In genomic region chr7:74674166-74674565, GRCh38 we compare ENCODE assay signal across 19 cellular contexts.
"Had no signal": no experiment of that assay in that cellular context is flagged by ENCODE, and none has a peak within 500 bp of the region (broad histone marks: within the 10 kb centered on the region; RNA-seq: fewer than 3 reads in every experiment).

No MANE protein-coding gene starts in this region.

- H3K4me3 Mint-ChIP-seq: activated naive CD4-positive, alpha-beta T cell treated with anti-CD3 and anti-CD28 coated beads, Interleukin-2, amount 50 U/mL, for 24 hours; memory B cell; naive thymus-derived CD4-positive, alpha-beta T cell; stimulated activated effector memory CD8-positive, alpha-beta T cell treated with anti-CD3 and anti-CD28 coated beads, Interleukin-12 subunit alpha, Interleukin-12 subunit beta, amount 100 ng/mL, for 72 hours had no signal

- H3K27me3 Mint-ChIP-seq: activated naive CD4-positive, alpha-beta T cell treated with anti-CD3 and anti-CD28 coated beads, Interleukin-2, amount 50 U/mL, for 24 hours; memory B cell; naive thymus-derived CD4-positive, alpha-beta T cell had no signal

- ATAC-seq: gastroesophageal sphincter; heart right ventricle; left ventricle myocardium superior; mucosa of descending colon; naive thymus-derived CD4-positive, alpha-beta T cell; right lobe of liver; stimulated activated effector memory CD8-positive, alpha-beta T cell treated with anti-CD3 and anti-CD28 coated beads, Interleukin-12 subunit alpha, Interleukin-12 subunit beta, amount 100 ng/mL, for 72 hours had no signal

- H3K9me3 Mint-ChIP-seq: activated naive CD4-positive, alpha-beta T cell treated with anti-CD3 and anti-CD28 coated beads, Interleukin-2, amount 50 U/mL, for 24 hours; memory B cell; naive thymus-derived CD4-positive, alpha-beta T cell; stimulated activated effector memory CD8-positive, alpha-beta T cell treated with anti-CD3 and anti-CD28 coated beads, Interleukin-12 subunit alpha, Interleukin-12 subunit beta, amount 100 ng/mL, for 72 hours had no signal

- DNase-seq: activated CD4-positive, alpha-beta T cell treated with anti-CD3 and anti-CD28 coated beads, Interleukin-2, amount 50 U/mL, for 1 hour; activated CD4-positive, CD25-positive, alpha-beta regulatory T cell treated with anti-CD3 and anti-CD28 coated beads, Interleukin-2, amount 50 U/mL, for 72 hours; activated CD8-positive, alpha-beta memory T cell treated with anti-CD3 and anti-CD28 coated beads for 24 hours; activated gamma-delta T cell; heart right ventricle; left ventricle myocardium superior; mucosa of descending colon; naive thymus-derived CD4-positive, alpha-beta T cell; small intestine; stimulated activated CD4-positive, alpha-beta T cell treated with anti-CD3 and anti-CD28 coated beads, Interleukin-15, amount 100 ng/mL, for 24 hours; stimulated activated CD4-positive, alpha-beta T cell treated with anti-CD3 and anti-CD28 coated beads, Interleukin-4, amount 100 ng/mL, for 1 hour; T1000 had no signal

- H3K27ac ChIP-seq: cardiac muscle cell, thoracic aorta had no signal

- H3K9me3 ChIP-seq: gastroesophageal sphincter, heart right ventricle, mucosa of descending colon, right lobe of liver, thoracic aorta had no signal

- H3K4me1 Mint-ChIP-seq: stimulated activated effector memory CD8-positive, alpha-beta T cell treated with anti-CD3 and anti-CD28 coated beads, Interleukin-12 subunit alpha, Interleukin-12 subunit beta, amount 100 ng/mL, for 72 hours had no signal

- H3K27me3 ChIP-seq: cardiac muscle cell, gastroesophageal sphincter, heart right ventricle, right lobe of liver had no signal

- FAIRE-seq: small intestine had no signal

- H3K4me3 ChIP-seq: cardiac muscle cell, gastroesophageal sphincter, heart right ventricle, mucosa of descending colon, right lobe of liver, thoracic aorta had no signal

- H3K27ac Mint-ChIP-seq: activated naive CD4-positive, alpha-beta T cell treated with anti-CD3 and anti-CD28 coated beads, Interleukin-2, amount 50 U/mL, for 24 hours; memory B cell had no signal
